8 cellular contexts compared by ENCODE assay signal in genomic region chr19:45901912-45902650, GRCh38. TPM values are rescaled to one million over a fixed set of nuclear protein-coding genes. Genes with fewer than 3 reads are reported as not detected.
DNase-seq lines count a peak whose midpoint lies in the region; ATAC-seq, FAIRE-seq and TF ChIP-seq lines count a peak whose summit lies in the region.

A gene with protein sequence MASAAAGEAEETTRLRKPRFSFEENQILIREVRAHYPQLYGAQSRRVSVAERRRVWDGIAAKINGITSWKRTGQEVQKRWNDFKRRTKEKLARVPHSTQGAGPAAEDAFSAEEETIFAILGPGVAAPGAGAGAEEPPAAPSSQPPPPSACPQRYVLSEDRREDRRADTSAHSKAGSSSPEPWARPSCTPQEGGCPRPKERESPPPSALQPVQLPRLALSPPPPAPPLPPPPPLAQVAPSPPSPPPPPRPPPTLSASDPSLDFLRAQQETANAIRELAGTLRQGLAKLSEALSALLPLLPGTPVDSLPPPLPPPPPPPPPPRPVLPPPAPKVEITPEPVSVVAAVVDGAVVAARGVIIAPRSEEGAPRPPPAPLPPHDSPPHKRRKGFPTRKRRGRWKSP (minus strand): TSS chr19:45902613. CDS start chr19:45901773, 840 bp downstream.

- H4K20me1 ChIP-seq in HepG2 (ENCODE audit: insufficient read depth, low read length), result no peaks in the 10 kb centered on the region

- peaks cover 13% of the 10 kb centered on the region for H3K27me3 Mint-ChIP-seq in Calu3 (ENCODE audit: unreplicated experiment)
- H3K27me3 Mint-ChIP-seq in brain, result peaks cover 11% of the 10 kb centered on the region

- H3K4me3 Mint-ChIP-seq in Calu3 (ENCODE audit: low read depth, unreplicated experiment), result peak within 1 kb of the TSS; percentile 98
- H3K4me3 Mint-ChIP-seq in brain, result peak within 1 kb of the TSS; percentile 94 to 99 (median 96)

- H3K4me3 ChIP-seq in HepG2 (replicated peaks in 1 of 3; ENCODE audit: insufficient read depth in 1 of 3, low read depth in 2 of 3, low read length in 3 of 3) (peak within 1 kb of the TSS; percentile 66 to 87 (median 83)), thymus (ENCODE audit: low read length) (peak within 1 kb of the TSS; percentile 79)

- H3K36me3 ChIP-seq in HepG2 (replicated peaks in 1 of 2; ENCODE audit: control insufficient read depth in 1 of 2, insufficient read depth in 2 of 2, low read length in 2 of 2) (peaks cover 1 to 13% of the 10 kb centered on the region in 2 experiments; a peak in 3 of 5 replicates), thymus (ENCODE audit: control insufficient read depth, insufficient read depth) (peaks cover 10% of the 10 kb centered on the region)

- in situ Hi-C loops in HepG2 (cut with HindIII; ENCODE audit: extremely low pct_ligation_motif_present, low pct_unique_long_range_greater_than_20kb), result loop anchor here (10.0 kb wide), 1 partner anchor 173 kb away; no protein-coding TSS in a partner anchor

- H3K27ac ChIP-seq in HepG2 (ENCODE audit: extremely low read length, insufficient read depth, low read length), result peak within 1 kb of the TSS; percentile 90
- H3K27ac ChIP-seq in thymus (ENCODE audit: low read depth), result peak within 1 kb of the TSS; percentile 91

- H3K36me3 Mint-ChIP-seq in Calu3 (ENCODE audit: insufficient read depth, unreplicated experiment) (peaks cover 36% of the 10 kb centered on the region), brain (peaks cover 32% of the 10 kb centered on the region)

- TF ChIP-seq POLR2A in HepG2 (IDR thresholded peaks at IDR 0.05; ENCODE audit: insufficient read depth in 1 of 2, low read depth in 2 of 2, low read length in 2 of 2) (peak; percentile 36 to 71; a peak in 2 of 4 replicates), GM12892 (IDR thresholded peaks at IDR 0.05; ENCODE audit: low read depth, low read length) (no peak)

- BruUV-seq in Calu3 (replicated peaks; lab: Mats Ljungman, UMichigan), result no TSS peak
- BruUV-seq in HepG2 (replicated peaks; lab: Mats Ljungman, UMichigan), result no TSS peak

- peak within 1 kb of the TSS; percentile 78 for H3K27ac Mint-ChIP-seq in Calu3 (ENCODE audit: unreplicated experiment)
- peak within 1 kb of the TSS; percentile 92 to 97 (median 95) for H3K27ac Mint-ChIP-seq in brain

- H3K4me2 ChIP-seq in HepG2 (ENCODE audit: low read depth, low read length), result peak within 1 kb of the TSS; percentile 91

- intact Hi-C loops in Calu3 (cut with micrococcal nuclease; ENCODE audit: unreplicated experiment), result no loop called here
- intact Hi-C loops in HepG2 (cut with micrococcal nuclease; ENCODE audit: unreplicated experiment), result no loop called here

- TF ChIP-seq EP300 in HepG2 (IDR thresholded peaks at IDR 0.05; ENCODE audit: low read depth in 2 of 2, low read length in 2 of 2), result no peak
- TF ChIP-seq EP300 in HepG2 (CRISPR knock-in tag; IDR thresholded peaks at IDR 0.05; ENCODE audit: borderline replicate concordance), result no peak

- H3K4me1 ChIP-seq in HepG2 (ENCODE audit: insufficient read depth, low read length) (peaks cover 45% of the 10 kb centered on the region), thymus (ENCODE audit: control insufficient read depth, insufficient read depth, low read length) (peaks cover 7% of the 10 kb centered on the region)

- no peak within 1 kb of the TSS for H2AFZ ChIP-seq in HepG2 (ENCODE audit: low read length)

- ATAC-seq in HepG2, result peak; percentile 73
- no peak for ATAC-seq in HG03457 (IDR thresholded peaks at IDR 0.05; ENCODE audit: unreplicated experiment)

- H3K9ac ChIP-seq in HepG2 (ENCODE audit: insufficient read depth, low read depth, low read length), result peak within 1 kb of the TSS; percentile 79

- H3K27me3 ChIP-seq in HepG2 (ENCODE audit: control insufficient read depth in 1 of 2, insufficient read depth in 2 of 2, low read length in 2 of 2) (peaks cover 0 to 3% of the 10 kb centered on the region in 2 experiments; a peak in 2 of 5 replicates), thymus (ENCODE audit: control insufficient read depth, insufficient read depth) (no peaks in the 10 kb centered on the region)

- no peaks in the 10 kb centered on the region for H3K4me1 Mint-ChIP-seq in Calu3 (ENCODE audit: low read depth, unreplicated experiment)
- H3K4me1 Mint-ChIP-seq in brain, result peaks cover 24% of the 10 kb centered on the region

- no peaks in the 10 kb centered on the region for H3K9me3 Mint-ChIP-seq in Calu3 (ENCODE audit: low read depth, unreplicated experiment)
- H3K9me3 Mint-ChIP-seq in brain, result peaks cover 0 to 8% (median 0%) of the 10 kb centered on the region in 5 experiments

- peaks cover 17% of the 10 kb centered on the region for H3K79me2 ChIP-seq in HepG2 (ENCODE audit: insufficient read depth, low read length)

- POLR2A ChIA-PET in HepG2 (lab: Yijun Ruan, JAX), result interaction anchor here (0.9 to 3.4 kb wide), 14 partner anchors 9 to 174 kb away, joined by 3 to 24 read pairs (median 4); partner anchors contain the start of genes CCDC61, FOXA3, IRF2BP1 and SIX5

- WGBS in HepG2 (ENCODE audit: low lambda C conversion rate), result 1% methylated on average over 30 of the region's 47 CpGs
- under 1% methylated on average over 47 of the region's 47 CpGs for WGBS in thymus

- TF ChIP-seq RAD21 in HepG2 (CRISPR knock-in tag; IDR thresholded peaks at IDR 0.05), result no peak

- DNase-seq in Calu3, result no peak
- peak; percentile 41 for DNase-seq in MV-4-11 (lab: John Stamatoyannopoulos, UW)
- no peak for DNase-seq in HepG2 (ENCODE audit: low spot score)
- DNase-seq in GM12892 (ENCODE audit: insufficient read length), result no peak
- no peak for DNase-seq in NCI-H526 treated with DMSO at 0.1 percent for 48 hours (lab: John Stamatoyannopoulos, UW)

- CTCF ChIA-PET in Calu3 (lab: Charles Lee), result interaction anchor here (0.6 to 2.2 kb wide), 11 partner anchors 13 to 132 kb away, joined by 3 to 8 read pairs (median 4); partner anchors contain the start of genes CCDC61, FOXA3 and IRF2BP1
- CTCF ChIA-PET in HepG2 (lab: Yijun Ruan, JAX; ENCODE audit: low intra/inter-chr PET ratio, low total read pairs), result interaction anchor here (1.6 kb wide), 1 partner anchor 19 kb away, joined by 4 read pairs; no protein-coding TSS in a partner anchor

- TF ChIP-seq CTCF in Calu3 (IDR thresholded peaks at IDR 0.05; ENCODE audit: unreplicated experiment), result no peak
- TF ChIP-seq CTCF in brain (conservative IDR thresholded peaks at IDR 0.05), result no peak
- no peak for TF ChIP-seq CTCF in HepG2 (CRISPR knock-in tag; IDR thresholded peaks at IDR 0.05)

- FAIRE-seq in HepG2 (lab: Jason Lieb, UNC), result no peak
- no peak for FAIRE-seq in GM12892 (lab: Jason Lieb, UNC)

- H3K9me3 ChIP-seq in HepG2 (ENCODE audit: low read length) (no peaks in the 10 kb centered on the region), thymus (ENCODE audit: control insufficient read depth) (no peaks in the 10 kb centered on the region)

TF ChIP-seq in HepG2, 621 proteins besides CTCF, POLR2A, EP300 and RAD21 (continues in another document):
- TF ChIP-seq MYNN (CRISPR knock-in tag; IDR thresholded peaks at IDR 0.05; ENCODE audit: low read depth), result no peak
- TF ChIP-seq ZNF674 (CRISPR knock-in tag; IDR thresholded peaks at IDR 0.05; ENCODE audit: low read depth), result 0 out of 2 replicates have a peak, but pooled peaks have one; percentile 64
- TF ChIP-seq, protein P1, sequence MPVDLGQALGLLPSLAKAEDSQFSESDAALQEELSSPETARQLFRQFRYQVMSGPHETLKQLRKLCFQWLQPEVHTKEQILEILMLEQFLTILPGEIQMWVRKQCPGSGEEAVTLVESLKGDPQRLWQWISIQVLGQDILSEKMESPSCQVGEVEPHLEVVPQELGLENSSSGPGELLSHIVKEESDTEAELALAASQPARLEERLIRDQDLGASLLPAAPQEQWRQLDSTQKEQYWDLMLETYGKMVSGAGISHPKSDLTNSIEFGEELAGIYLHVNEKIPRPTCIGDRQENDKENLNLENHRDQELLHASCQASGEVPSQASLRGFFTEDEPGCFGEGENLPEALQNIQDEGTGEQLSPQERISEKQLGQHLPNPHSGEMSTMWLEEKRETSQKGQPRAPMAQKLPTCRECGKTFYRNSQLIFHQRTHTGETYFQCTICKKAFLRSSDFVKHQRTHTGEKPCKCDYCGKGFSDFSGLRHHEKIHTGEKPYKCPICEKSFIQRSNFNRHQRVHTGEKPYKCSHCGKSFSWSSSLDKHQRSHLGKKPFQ (CRISPR knock-in tag; IDR thresholded peaks at IDR 0.05; ENCODE audit: insufficient replicate concordance), result peak; percentile 36
- TF ChIP-seq LCORL (IDR thresholded peaks at IDR 0.05), result no peak
- TF ChIP-seq LCORL (CRISPR knock-in tag; IDR thresholded peaks at IDR 0.05), result 0 out of 2 replicates have a peak, but pooled peaks have one; percentile 35
- no peak for TF ChIP-seq RBM39 (IDR thresholded peaks at IDR 0.05; ENCODE audit: low read depth, low read length, poor library complexity, severe bottlenecking)
- 0 out of 2 replicates have a peak, but pooled peaks have one; percentile 46 for TF ChIP-seq KLF6 (CRISPR knock-in tag; IDR thresholded peaks at IDR 0.05)

RNA-seq across cellular contexts. Expression of the gene that starts here (rescaled TPM):
- 11.9 and 13.1 TPM in 2 replicates for total RNA-seq in Calu3 (2022)
- polyA plus RNA-seq in brain (ENCODE audit: insufficient read depth, low read depth, low replicate concordance), result 14.1 TPM
- 2.7 TPM in 2 replicates for total RNA-seq in HepG2 (2016; rRNA removed; fragmentation: Illumina TruSeq; extraction: Trizol)
- total RNA-seq in HepG2 (2016; cell fraction: cytosol; rRNA removed; fragmentation: Illumina TruSeq; extraction: Trizol; ENCODE audit: low read depth), result 4.3 and 5.1 TPM in 2 replicates
- 1.9 and 2.9 TPM in 2 replicates for total RNA-seq in HepG2 (2016; cell fraction: insoluble cytoplasmic fraction; rRNA removed; fragmentation: Illumina TruSeq; extraction: Trizol)
- 9.0 and 9.5 TPM in 2 replicates for total RNA-seq in HepG2 (2016; cell fraction: membrane; rRNA removed; fragmentation: Illumina TruSeq; extraction: Trizol)
- 2.3 and 2.8 TPM in 2 replicates for total RNA-seq in HepG2 (2016; cell fraction: nucleus; rRNA removed; fragmentation: Illumina TruSeq; extraction: Trizol)
- polyA plus RNA-seq in HepG2 (2011; rRNA removed), result 2.2 and 2.3 TPM in 2 replicates
- 1.5 and 1.6 TPM in 2 replicates for polyA plus RNA-seq in HepG2 (2011; cell fraction: cytosol; rRNA removed)
- polyA plus RNA-seq in HepG2 (2011; cell fraction: nucleus; rRNA removed), result 5.0 and 5.9 TPM in 2 replicates
- polyA plus RNA-seq in HepG2 (2012), result 5.1 and 6.0 TPM in 2 replicates
- polyA plus RNA-seq in HepG2 (2016; cell fraction: cytosol; fragmentation: Illumina TruSeq; extraction: Trizol; ENCODE audit: low read depth), result 21.8 and 22.7 TPM in 2 replicates
- polyA plus RNA-seq in HepG2 (2016; cell fraction: insoluble cytoplasmic fraction; fragmentation: Illumina TruSeq; extraction: Trizol; ENCODE audit: low read depth), result 6.5 and 9.2 TPM in 2 replicates
- polyA plus RNA-seq in HepG2 (2016; cell fraction: membrane; fragmentation: Illumina TruSeq; extraction: Trizol; ENCODE audit: low read depth), result 27.3 and 32.0 TPM in 2 replicates
- 16.7 and 17.0 TPM in 2 replicates for polyA plus RNA-seq in HepG2 (2016; cell fraction: nucleus; fragmentation: Illumina TruSeq; extraction: Trizol; ENCODE audit: insufficient read depth, low read depth)
- 0.23 and 1.9 TPM in 2 replicates for polyA minus RNA-seq in HepG2 (2011; rRNA and poly(A)+ RNA removed; ENCODE audit: low replicate concordance)
- 2.7 and 2.8 TPM in 2 replicates for polyA minus RNA-seq in HepG2 (2011; cell fraction: cytosol; rRNA and poly(A)+ RNA removed)
- 2.4 TPM in 2 replicates for polyA minus RNA-seq in HepG2 (2011; cell fraction: nucleus; rRNA and poly(A)+ RNA removed)
- polyA plus RNA-seq in thymus, result 9.1 TPM
- polyA plus RNA-seq in GM12892 (2012; ENCODE audit: missing spikeins), result 1.7 TPM
